ENCODE assay signal across 8 cellular contexts in genomic region chr2:112584134-112584890, GRCh38. TPM values are rescaled to one million over a fixed set of nuclear protein-coding genes. Genes with fewer than 3 reads are reported as not detected.
A peak's percentile ranks its signal among the peaks of the same experiment; 100 is the strongest.
DNase-seq lines count a peak whose midpoint lies in the region; ATAC-seq and TF ChIP-seq lines count a peak whose summit lies in the region.

CHCHD5 (plus strand) TSS chr2:112584609; CDS start chr2:112584648, 39 bp downstream.

- H3K27me3 Mint-ChIP-seq in CD4-positive, alpha-beta T cell = no peaks in the 10 kb centered on the region

- CTCF ChIA-PET in CD4-positive, alpha-beta T cell (lab: Charles Lee) = interaction anchor here (1.1 to 2.9 kb wide), 3 partner anchors 41 to 402 kb away, joined by 3 to 13 read pairs (median 7); partner anchors contain the start of gene POLR1B

- ATAC-seq in CD4-positive, alpha-beta T cell (ENCODE audit: poor library complexity) = peak; percentile 86
- ATAC-seq in GM19455 (IDR thresholded peaks at IDR 0.05; ENCODE audit: unreplicated experiment) (peak; percentile 87), lower lobe of right lung (peak; percentile 93 to 96)

- TF ChIP-seq CTCF in CD4-positive, alpha-beta T cell (IDR thresholded peaks at IDR 0.05) = no peak
- TF ChIP-seq CTCF in lower lobe of right lung (IDR thresholded peaks at IDR 0.05) = peak; percentile 43

- peaks cover 44% of the 10 kb centered on the region for H3K4me1 Mint-ChIP-seq in CD4-positive, alpha-beta T cell (ENCODE audit: low read depth)

- 0% methylated on average over 54 of the region's 54 CpGs for WGBS in ectodermal cell, 2 experiments

- H3K4me1 ChIP-seq in ectodermal cell (ENCODE audit: control insufficient read depth, insufficient read depth, low read length) = peaks cover 7% of the 10 kb centered on the region
- H3K4me1 ChIP-seq in lower lobe of right lung = peaks cover 34% of the 10 kb centered on the region

- intact Hi-C loops in CD4-positive, alpha-beta T cell (cut with DNase I, micrococcal nuclease) = loop anchor here (1.0 to 10.0 kb wide), 7 partner anchors 42 to 697 kb away; partner anchors contain the start of genes POLR1B (in 1 of the 2) and TMEM87B (in 1 of the 2)
- intact Hi-C loops in lower lobe of right lung (cut with DNase I) = no loop called here

- no peaks in the 10 kb centered on the region for H3K9me3 Mint-ChIP-seq in CD4-positive, alpha-beta T cell

- peak within 1 kb of the TSS; percentile 94 for H3K4me3 Mint-ChIP-seq in CD4-positive, alpha-beta T cell

- DNase-seq in CD4-positive, alpha-beta T cell = peak; percentile 83 to 92 (median 88)
- DNase-seq in HK-2 (ENCODE audit: unreplicated experiment) (peak; percentile 94), lower lobe of right lung (peak; percentile 96)
- peak; percentile 96 for DNase-seq in NK-92 treated with Interleukin-12 subunit alpha and Interleukin-12 subunit beta, amount 100 ng/mL, for 24 hours (lab: John Stamatoyannopoulos, UW)
- peak; percentile 81 to 85 for DNase-seq in activated CD8-positive, alpha-beta memory T cell treated with anti-CD3 and anti-CD28 coated beads for 1 hour (ENCODE audit: extremely low read depth in 1 of 2, low read depth in 1 of 2)
- DNase-seq in stimulated activated CD4-positive, alpha-beta T cell treated with anti-CD3 and anti-CD28 coated beads, TNF-alpha, amount 100 ng/mL, for 1 hour (ENCODE audit: low read depth in 3 of 3, low spot score in 1 of 3) = peak; percentile 78 to 87 (median 83)

- no peaks in the 10 kb centered on the region for H3K27me3 ChIP-seq in CD4-positive, alpha-beta T cell (ENCODE audit: control insufficient read depth, insufficient read depth, low read length)
- H3K27me3 ChIP-seq in ectodermal cell (ENCODE audit: control insufficient read depth, insufficient read depth, low read length, poor library complexity, severe bottlenecking) (no peaks in the 10 kb centered on the region), lower lobe of right lung (ENCODE audit: low read depth) (no peaks in the 10 kb centered on the region)

- POLR2A ChIA-PET in CD4-positive, alpha-beta T cell (lab: Charles Lee) = interaction anchor here (0.8 to 2.1 kb wide), 13 partner anchors 13 to 530 kb away, joined by 3 to 11 read pairs (median 3); partner anchors contain the start of genes POLR1B and SLC20A1

- peaks cover 10% of the 10 kb centered on the region for H3K36me3 ChIP-seq in ectodermal cell (ENCODE audit: control insufficient read depth, insufficient read depth, low read length)
- H3K36me3 ChIP-seq in lower lobe of right lung = peaks cover 26% of the 10 kb centered on the region

- H3K4me3 ChIP-seq in ectodermal cell (ENCODE audit: insufficient read depth, low read depth, low read length) = peak within 1 kb of the TSS; percentile 81
- peak within 1 kb of the TSS; percentile 66 for H3K4me3 ChIP-seq in lower lobe of right lung

- H3K36me3 Mint-ChIP-seq in CD4-positive, alpha-beta T cell (ENCODE audit: low read depth) = peaks cover 40% of the 10 kb centered on the region

- no peaks in the 10 kb centered on the region for H3K9me3 ChIP-seq in CD4-positive, alpha-beta T cell (ENCODE audit: control insufficient read depth, low read length)
- H3K9me3 ChIP-seq in ectodermal cell (ENCODE audit: control insufficient read depth, low read length) (no peaks in the 10 kb centered on the region), lower lobe of right lung (no peaks in the 10 kb centered on the region)

- peak within 1 kb of the TSS; percentile 94 for H3K27ac Mint-ChIP-seq in CD4-positive, alpha-beta T cell

- H3K27ac ChIP-seq in CD4-positive, alpha-beta T cell (ENCODE audit: low read depth, low read length) = peak within 1 kb of the TSS; percentile 66
- peak within 1 kb of the TSS; percentile 98 for H3K27ac ChIP-seq in ectodermal cell (ENCODE audit: insufficient read depth, low read depth, low read length, poor library complexity, severe bottlenecking)
- peak within 1 kb of the TSS; percentile 94 for H3K27ac ChIP-seq in lower lobe of right lung

RNA-seq across cellular contexts. Expression of gene CHCHD5, which starts in this region (rescaled TPM):
- 10 to 100 TPM; 13.4 to 14.3 TPM for total RNA-seq in CD4-positive, alpha-beta T cell
- 43.4 TPM for polyA plus RNA-seq in ectodermal cell (2013, experiment 1 of 4)
- polyA plus RNA-seq in ectodermal cell (2013, experiment 2 of 4) = 36.5 TPM
- 46.9 TPM for polyA plus RNA-seq in ectodermal cell (2013, experiment 3 of 4)
- 47.0 TPM for polyA plus RNA-seq in ectodermal cell (2013, experiment 4 of 4)
- 23.0 TPM for total RNA-seq in lower lobe of right lung

Comparison
In these comparisons a context has a peak if more than half of its experiments do, and no peak if none do; other contexts are left out.
1. Peak in every context shown above with its lines: DNase-seq, ATAC-seq, H3K4me3 ChIP-seq and H3K27ac ChIP-seq.